ENCODE assay signal across 1 cellular context in genomic region chr15:41940441-41940857, GRCh38.
TF ChIP-seq lines count a peak whose summit lies in the region.

No MANE protein-coding gene starts in this region.

TF ChIP-seq in GM12878, 131 proteins besides CTCF, POLR2A, EP300 and RAD21 (continued from another document):
- TF ChIP-seq SREBF2 (IDR thresholded peaks at IDR 0.05; ENCODE audit: low read length), result no peak
- TF ChIP-seq SMAD5 (IDR thresholded peaks at IDR 0.05; ENCODE audit: low read depth), result no peak
- no peak for TF ChIP-seq SMC3 (IDR thresholded peaks at IDR 0.05; ENCODE audit: borderline replicate concordance, low read length)
- no peak for TF ChIP-seq GABPA (IDR thresholded peaks at IDR 0.05; ENCODE audit: low read depth)
- no peak for TF ChIP-seq ASH2L (IDR thresholded peaks at IDR 0.05; ENCODE audit: borderline replicate concordance, low read depth)
- TF ChIP-seq RELA (IDR thresholded peaks at IDR 0.05; ENCODE audit: borderline replicate concordance, partially characterized antibody), result no peak
- TF ChIP-seq SUPT20H (IDR thresholded peaks at IDR 0.05; ENCODE audit: borderline replicate concordance, control insufficient read depth, low read depth, low read length), result no peak
- TF ChIP-seq ZNF274 (IDR thresholded peaks at IDR 0.05; ENCODE audit: insufficient read depth, insufficient read length), result no peak
- no peak for TF ChIP-seq CHD2 (IDR thresholded peaks at IDR 0.05; ENCODE audit: borderline replicate concordance, low read depth, low read length)
- no peak for TF ChIP-seq YY1 (IDR thresholded peaks at IDR 0.05; ENCODE audit: low read depth, low read length)
- TF ChIP-seq, protein P1, sequence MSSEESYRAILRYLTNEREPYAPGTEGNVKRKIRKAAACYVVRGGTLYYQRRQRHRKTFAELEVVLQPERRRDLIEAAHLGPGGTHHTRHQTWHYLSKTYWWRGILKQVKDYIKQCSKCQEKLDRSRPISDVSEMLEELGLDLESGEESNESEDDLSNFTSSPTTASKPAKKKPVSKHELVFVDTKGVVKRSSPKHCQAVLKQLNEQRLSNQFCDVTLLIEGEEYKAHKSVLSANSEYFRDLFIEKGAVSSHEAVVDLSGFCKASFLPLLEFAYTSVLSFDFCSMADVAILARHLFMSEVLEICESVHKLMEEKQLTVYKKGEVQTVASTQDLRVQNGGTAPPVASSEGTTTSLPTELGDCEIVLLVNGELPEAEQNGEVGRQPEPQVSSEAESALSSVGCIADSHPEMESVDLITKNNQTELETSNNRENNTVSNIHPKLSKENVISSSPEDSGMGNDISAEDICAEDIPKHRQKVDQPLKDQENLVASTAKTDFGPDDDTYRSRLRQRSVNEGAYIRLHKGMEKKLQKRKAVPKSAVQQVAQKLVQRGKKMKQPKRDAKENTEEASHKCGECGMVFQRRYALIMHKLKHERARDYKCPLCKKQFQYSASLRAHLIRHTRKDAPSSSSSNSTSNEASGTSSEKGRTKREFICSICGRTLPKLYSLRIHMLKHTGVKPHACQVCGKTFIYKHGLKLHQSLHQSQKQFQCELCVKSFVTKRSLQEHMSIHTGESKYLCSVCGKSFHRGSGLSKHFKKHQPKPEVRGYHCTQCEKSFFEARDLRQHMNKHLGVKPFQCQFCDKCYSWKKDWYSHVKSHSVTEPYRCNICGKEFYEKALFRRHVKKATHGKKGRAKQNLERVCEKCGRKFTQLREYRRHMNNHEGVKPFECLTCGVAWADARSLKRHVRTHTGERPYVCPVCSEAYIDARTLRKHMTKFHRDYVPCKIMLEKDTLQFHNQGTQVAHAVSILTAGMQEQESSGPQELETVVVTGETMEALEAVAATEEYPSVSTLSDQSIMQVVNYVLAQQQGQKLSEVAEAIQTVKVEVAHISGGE (CRISPR knock-in tag; IDR thresholded peaks at IDR 0.05), result no peak
- TF ChIP-seq, protein P2, sequence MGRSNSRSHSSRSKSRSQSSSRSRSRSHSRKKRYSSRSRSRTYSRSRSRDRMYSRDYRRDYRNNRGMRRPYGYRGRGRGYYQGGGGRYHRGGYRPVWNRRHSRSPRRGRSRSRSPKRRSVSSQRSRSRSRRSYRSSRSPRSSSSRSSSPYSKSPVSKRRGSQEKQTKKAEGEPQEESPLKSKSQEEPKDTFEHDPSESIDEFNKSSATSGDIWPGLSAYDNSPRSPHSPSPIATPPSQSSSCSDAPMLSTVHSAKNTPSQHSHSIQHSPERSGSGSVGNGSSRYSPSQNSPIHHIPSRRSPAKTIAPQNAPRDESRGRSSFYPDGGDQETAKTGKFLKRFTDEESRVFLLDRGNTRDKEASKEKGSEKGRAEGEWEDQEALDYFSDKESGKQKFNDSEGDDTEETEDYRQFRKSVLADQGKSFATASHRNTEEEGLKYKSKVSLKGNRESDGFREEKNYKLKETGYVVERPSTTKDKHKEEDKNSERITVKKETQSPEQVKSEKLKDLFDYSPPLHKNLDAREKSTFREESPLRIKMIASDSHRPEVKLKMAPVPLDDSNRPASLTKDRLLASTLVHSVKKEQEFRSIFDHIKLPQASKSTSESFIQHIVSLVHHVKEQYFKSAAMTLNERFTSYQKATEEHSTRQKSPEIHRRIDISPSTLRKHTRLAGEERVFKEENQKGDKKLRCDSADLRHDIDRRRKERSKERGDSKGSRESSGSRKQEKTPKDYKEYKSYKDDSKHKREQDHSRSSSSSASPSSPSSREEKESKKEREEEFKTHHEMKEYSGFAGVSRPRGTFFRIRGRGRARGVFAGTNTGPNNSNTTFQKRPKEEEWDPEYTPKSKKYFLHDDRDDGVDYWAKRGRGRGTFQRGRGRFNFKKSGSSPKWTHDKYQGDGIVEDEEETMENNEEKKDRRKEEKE (IDR thresholded peaks at IDR 0.05), result no peak
- no peak for TF ChIP-seq EED (IDR thresholded peaks at IDR 0.05; ENCODE audit: low read depth)
- TF ChIP-seq ZNF384 (IDR thresholded peaks at IDR 0.05; ENCODE audit: borderline replicate concordance, low read depth, low read length), result no peak
- no peak for TF ChIP-seq CHD4 (IDR thresholded peaks at IDR 0.05)
- no peak for TF ChIP-seq RAD51 (IDR thresholded peaks at IDR 0.05)
